In genomic region chr16:83807710-83808572, GRCh38 we compare ENCODE assay signal across 8 cellular contexts. TPM values are rescaled to one million over a fixed set of nuclear protein-coding genes. Genes with fewer than 3 reads are reported as not detected.
A peak's percentile ranks its signal among the peaks of the same experiment; 100 is the strongest.
DNase-seq lines count a peak whose midpoint lies in the region; ATAC-seq lines count a peak whose summit lies in the region.

TSS of gene HSBP1 (plus strand) at chr16:83807978. CDS start at chr16:83808077, 99 bp downstream.

- peak; percentile 95 for DNase-seq in COLO829 (ENCODE audit: low spot score)
- peak; percentile 82 for DNase-seq in HS-27A (ENCODE audit: low read depth)
- DNase-seq in NOMO-1 treated with DMSO at 0.1 percent for 48 hours (lab: John Stamatoyannopoulos, UW; ENCODE audit: unreplicated experiment): peak; percentile 85
- peak; percentile 91 to 94 (median 91) for DNase-seq in effector memory CD8-positive, alpha-beta T cell
- DNase-seq in memory B cell (ENCODE audit: low spot score in 2 of 2): peak; percentile 90 to 91
- peak; percentile 88 for DNase-seq in stimulated activated CD8-positive, alpha-beta memory T cell treated with anti-CD3 and anti-CD28 coated beads, Interleukin-12 subunit alpha, Interleukin-12 subunit beta, amount 100 ng/mL, for 1 hour (ENCODE audit: low read depth)

- no peaks in the 10 kb centered on the region for H3K27me3 Mint-ChIP-seq in effector memory CD8-positive, alpha-beta T cell
- no peaks in the 10 kb centered on the region for H3K27me3 Mint-ChIP-seq in memory B cell

- CTCF ChIA-PET in activated CD8-positive, alpha-beta memory T cell treated with anti-CD3 and anti-CD28 coated beads for 36 hours (lab: Charles Lee): no interaction called here

- H3K4me1 Mint-ChIP-seq in effector memory CD8-positive, alpha-beta T cell (ENCODE audit: low read depth in 2 of 2): peaks cover 18 to 26% of the 10 kb centered on the region in 2 donors
- peaks cover 35% of the 10 kb centered on the region for H3K4me1 Mint-ChIP-seq in memory B cell

- peak within 1 kb of the TSS; percentile 91 to 95 for H3K27ac Mint-ChIP-seq in effector memory CD8-positive, alpha-beta T cell
- H3K27ac Mint-ChIP-seq in memory B cell: peak within 1 kb of the TSS; percentile 95

- no peaks in the 10 kb centered on the region for H3K9me3 Mint-ChIP-seq in effector memory CD8-positive, alpha-beta T cell
- H3K9me3 Mint-ChIP-seq in memory B cell: peaks cover 2% of the 10 kb centered on the region

- ATAC-seq in GM19468 (IDR thresholded peaks at IDR 0.05; ENCODE audit: extremely low read depth, unreplicated experiment) (peak; percentile 94), memory B cell (ENCODE audit: low read depth) (peak; percentile 90)
- ATAC-seq in effector memory CD8-positive, alpha-beta T cell (replicated peaks): peak; percentile 98

- POLR2A ChIA-PET in activated CD8-positive, alpha-beta memory T cell treated with anti-CD3 and anti-CD28 coated beads for 36 hours (lab: Charles Lee): interaction anchor here (0.6 to 0.7 kb wide), 3 partner anchors 48 to 439 kb away, joined by 3 to 4 read pairs (median 3); no protein-coding TSS in a partner anchor

- peak within 1 kb of the TSS; percentile 96 to 98 for H3K4me3 Mint-ChIP-seq in effector memory CD8-positive, alpha-beta T cell
- peak within 1 kb of the TSS; percentile 99 for H3K4me3 Mint-ChIP-seq in memory B cell

- H3K36me3 Mint-ChIP-seq in effector memory CD8-positive, alpha-beta T cell (ENCODE audit: insufficient read depth): peaks cover 38% of the 10 kb centered on the region
- peaks cover 17% of the 10 kb centered on the region for H3K36me3 Mint-ChIP-seq in memory B cell

RNA-seq across cellular contexts. Expression of gene HSBP1, which starts in this region (rescaled TPM):
- 10 to 100 TPM; 86.9 to 88.1 TPM for total RNA-seq in activated CD8-positive, alpha-beta memory T cell treated with anti-CD3 and anti-CD28 coated beads for 36 hours

Comparison
In these comparisons a context has a peak if more than half of its experiments do, and no peak if none do; other contexts are left out.
1. Peak in every context shown above with its lines: DNase-seq and ATAC-seq.